ENCODE assay signal across 13 cellular contexts in genomic region chr22:47057916-47058585, GRCh38.
"Had no signal": no experiment of that assay in that cellular context is flagged by ENCODE, and none has a peak within 500 bp of the region (broad histone marks: within the 10 kb centered on the region; RNA-seq: fewer than 3 reads in every experiment).

No MANE protein-coding gene starts in this region.

- H3K4me1 ChIP-seq: gastroesophageal sphincter, prostate gland, right lobe of liver, upper lobe of left lung had no signal

- H3K4me3 ChIP-seq: coronary artery, gastroesophageal sphincter, prostate gland, right lobe of liver, upper lobe of left lung had no signal

- H3K27ac ChIP-seq: coronary artery, epithelial cell of prostate, gastroesophageal sphincter, prostate gland, right lobe of liver, upper lobe of left lung had no signal

- H3K27ac Mint-ChIP-seq: stimulated activated naive CD8-positive, alpha-beta T cell treated with anti-CD3 and anti-CD28 coated beads, Interleukin-15, Interleukin-2, amounts not matched to agents 100 ng/mL and 50 ng/mL, for 24 hours; T-helper 1 cell treated with Interleukin-12 subunit alpha and Interleukin-12 subunit beta and Interleukin-4 antibody, amounts not matched to agents 30 μg/mL and 1 μg/mL, for 36 hours had no signal

- H3K9me3 ChIP-seq: gastroesophageal sphincter, prostate gland, right lobe of liver, upper lobe of left lung had no signal

- H3K27me3 Mint-ChIP-seq: naive B cell; stimulated activated naive CD8-positive, alpha-beta T cell treated with anti-CD3 and anti-CD28 coated beads, Interleukin-15, Interleukin-2, amounts not matched to agents 100 ng/mL and 50 ng/mL, for 24 hours had no signal

- H3K27me3 ChIP-seq: gastroesophageal sphincter, right lobe of liver, upper lobe of left lung had no signal

- H3K4me3 Mint-ChIP-seq: naive B cell; stimulated activated naive CD8-positive, alpha-beta T cell treated with anti-CD3 and anti-CD28 coated beads, Interleukin-15, Interleukin-2, amounts not matched to agents 100 ng/mL and 50 ng/mL, for 24 hours; T-helper 1 cell treated with Interleukin-12 subunit alpha and Interleukin-12 subunit beta and Interleukin-4 antibody, amounts not matched to agents 30 μg/mL and 1 μg/mL, for 36 hours had no signal

- ATAC-seq: gastroesophageal sphincter, right lobe of liver had no signal

- H3K9me3 Mint-ChIP-seq: naive B cell; stimulated activated naive CD8-positive, alpha-beta T cell treated with anti-CD3 and anti-CD28 coated beads, Interleukin-15, Interleukin-2, amounts not matched to agents 100 ng/mL and 50 ng/mL, for 24 hours; T-helper 1 cell treated with Interleukin-12 subunit alpha and Interleukin-12 subunit beta and Interleukin-4 antibody, amounts not matched to agents 30 μg/mL and 1 μg/mL, for 36 hours had no signal

- DNase-seq: activated CD4-positive, alpha-beta T cell treated with anti-CD3 and anti-CD28 coated beads, Interleukin-2, amount 50 U/mL, for 1 hour; activated T-cell treated with anti-CD3 and anti-CD28 coated beads for 4 hours; effector CD8-positive, alpha-beta T cell; islet precursor cell; naive B cell had no signal
